ENCODE assay signal across 29 cellular contexts in genomic region chr11:11380340-11380739, GRCh38.
"Had no signal": no experiment of that assay in that cellular context is flagged by ENCODE, and none has a peak within 500 bp of the region (broad histone marks: within the 10 kb centered on the region; RNA-seq: fewer than 3 reads in every experiment).

No MANE protein-coding gene starts in this region.

- H3K4me1 ChIP-seq: stomach, suprapubic skin, testis, thyroid gland, tibial artery, tibial nerve, transverse colon, upper lobe of left lung, upper lobe of right lung, uterus, vagina had no signal

- H3K27ac ChIP-seq: stomach, suprapubic skin, testis, thoracic aorta, thyroid gland, tibial artery, tibial nerve, transverse colon, upper lobe of left lung, upper lobe of right lung, uterus, vagina had no signal

- H3K4me3 ChIP-seq: stomach, suprapubic skin, testis, thoracic aorta, thyroid gland, tibial artery, tibial nerve, transverse colon, upper lobe of left lung, upper lobe of right lung, uterus, vagina had no signal

- H3K4me3 Mint-ChIP-seq: stimulated activated effector memory CD8-positive, alpha-beta T cell treated with anti-CD3 and anti-CD28 coated beads, Interleukin-12 subunit alpha, Interleukin-12 subunit beta, amount 100 ng/mL, for 72 hours; stimulated activated memory B cell treated with anti-CD40 and anti-IgM and Interleukin-4, amounts not matched to agents 10 μg/mL and 1 μg/mL and 100 μg/mL, for 72 hours; stimulated activated naive B cell treated with anti-CD40 and anti-IgM and Interleukin-4, amounts not matched to agents 10 μg/mL and 1 μg/mL and 100 μg/mL, for 72 hours; stimulated activated naive CD8-positive, alpha-beta T cell treated with anti-CD3 and anti-CD28 coated beads, Interleukin-15, amount 100 ng/mL, for 72 hours; stimulated activated naive CD8-positive, alpha-beta T cell treated with anti-CD3 and anti-CD28 coated beads, Interleukin-15, Interleukin-2, amounts not matched to agents 100 ng/mL and 50 ng/mL, for 24 hours; type B pancreatic cell had no signal

- H3K9me3 Mint-ChIP-seq: stimulated activated effector memory CD8-positive, alpha-beta T cell treated with anti-CD3 and anti-CD28 coated beads, Interleukin-12 subunit alpha, Interleukin-12 subunit beta, amount 100 ng/mL, for 72 hours; stimulated activated naive CD8-positive, alpha-beta T cell treated with anti-CD3 and anti-CD28 coated beads, Interleukin-15, amount 100 ng/mL, for 72 hours; stimulated activated naive CD8-positive, alpha-beta T cell treated with anti-CD3 and anti-CD28 coated beads, Interleukin-15, Interleukin-2, amounts not matched to agents 100 ng/mL and 50 ng/mL, for 24 hours had no signal

- ATAC-seq: stimulated activated effector memory CD8-positive, alpha-beta T cell treated with anti-CD3 and anti-CD28 coated beads, Interleukin-12 subunit alpha, Interleukin-12 subunit beta, amount 100 ng/mL, for 72 hours; stimulated activated memory B cell treated with anti-CD40 and anti-IgM and Interleukin-4, amounts not matched to agents 10 μg/mL and 1 μg/mL and 100 μg/mL, for 72 hours; stimulated activated naive B cell treated with anti-CD40 and anti-IgM and Interleukin-4, amounts not matched to agents 10 μg/mL and 1 μg/mL and 100 μg/mL, for 72 hours; stimulated activated naive CD8-positive, alpha-beta T cell treated with anti-CD3 and anti-CD28 coated beads, Interleukin-15, amount 100 ng/mL, for 72 hours; stimulated activated naive CD8-positive, alpha-beta T cell treated with anti-CD3 and anti-CD28 coated beads, Interleukin-15, Interleukin-2, amounts not matched to agents 100 U/mL and 50 U/mL, for 24 hours; upper lobe of right lung had no signal

- H3K27me3 ChIP-seq: stomach, suprapubic skin, testis, thyroid gland, tibial artery, tibial nerve, transverse colon, upper lobe of left lung, upper lobe of right lung, uterus, vagina had no signal

- H3K4me1 Mint-ChIP-seq: stimulated activated effector memory CD8-positive, alpha-beta T cell treated with anti-CD3 and anti-CD28 coated beads, Interleukin-12 subunit alpha, Interleukin-12 subunit beta, amount 100 ng/mL, for 72 hours; stimulated activated memory B cell treated with anti-CD40 and anti-IgM and Interleukin-4, amounts not matched to agents 10 μg/mL and 1 μg/mL and 100 μg/mL, for 72 hours; stimulated activated naive B cell treated with anti-CD40 and anti-IgM and Interleukin-4, amounts not matched to agents 10 μg/mL and 1 μg/mL and 100 μg/mL, for 72 hours; stimulated activated naive CD8-positive, alpha-beta T cell treated with anti-CD3 and anti-CD28 coated beads, Interleukin-15, amount 100 ng/mL, for 72 hours had no signal

- H3K27ac Mint-ChIP-seq: stimulated activated effector memory CD8-positive, alpha-beta T cell treated with anti-CD3 and anti-CD28 coated beads, Interleukin-12 subunit alpha, Interleukin-12 subunit beta, amount 100 ng/mL, for 72 hours; stimulated activated memory B cell treated with anti-CD40 and anti-IgM and Interleukin-4, amounts not matched to agents 10 μg/mL and 1 μg/mL and 100 μg/mL, for 72 hours; stimulated activated naive B cell treated with anti-CD40 and anti-IgM and Interleukin-4, amounts not matched to agents 10 μg/mL and 1 μg/mL and 100 μg/mL, for 72 hours; stimulated activated naive CD8-positive, alpha-beta T cell treated with anti-CD3 and anti-CD28 coated beads, Interleukin-15, amount 100 ng/mL, for 72 hours; stimulated activated naive CD8-positive, alpha-beta T cell treated with anti-CD3 and anti-CD28 coated beads, Interleukin-15, Interleukin-2, amounts not matched to agents 100 ng/mL and 50 ng/mL, for 24 hours; type B pancreatic cell had no signal

- H3K27me3 Mint-ChIP-seq: stimulated activated memory B cell treated with anti-CD40 and anti-IgM and Interleukin-4, amounts not matched to agents 10 μg/mL and 1 μg/mL and 100 μg/mL, for 72 hours; stimulated activated naive CD8-positive, alpha-beta T cell treated with anti-CD3 and anti-CD28 coated beads, Interleukin-15, amount 100 ng/mL, for 72 hours; stimulated activated naive CD8-positive, alpha-beta T cell treated with anti-CD3 and anti-CD28 coated beads, Interleukin-15, Interleukin-2, amounts not matched to agents 100 ng/mL and 50 ng/mL, for 24 hours; type B pancreatic cell had no signal

- H3K36me3 Mint-ChIP-seq: stimulated activated effector memory CD8-positive, alpha-beta T cell treated with anti-CD3 and anti-CD28 coated beads, Interleukin-12 subunit alpha, Interleukin-12 subunit beta, amount 100 ng/mL, for 72 hours; stimulated activated memory B cell treated with anti-CD40 and anti-IgM and Interleukin-4, amounts not matched to agents 10 μg/mL and 1 μg/mL and 100 μg/mL, for 72 hours; stimulated activated naive B cell treated with anti-CD40 and anti-IgM and Interleukin-4, amounts not matched to agents 10 μg/mL and 1 μg/mL and 100 μg/mL, for 72 hours had no signal

- H3K9me3 ChIP-seq: stomach, suprapubic skin, testis, thoracic aorta, thyroid gland, tibial artery, tibial nerve, transverse colon, upper lobe of left lung, upper lobe of right lung, uterus, vagina had no signal

- H3K36me3 ChIP-seq: stomach, thoracic aorta, transverse colon, upper lobe of right lung, uterus, vagina had no signal

- FAIRE-seq: urothelium cell line had no signal

- DNase-seq: stimulated activated CD4-positive, alpha-beta T cell treated with anti-CD3 and anti-CD28 coated beads, Interleukin-2, amount 100 ng/mL, for 48 hours; stimulated activated CD4-positive, alpha-beta T cell treated with anti-CD3 and anti-CD28 coated beads, Interleukin-4, amount 100 ng/mL, for 1 hour; stimulated activated CD4-positive, alpha-beta T cell treated with anti-CD3 and anti-CD28 coated beads, Interleukin-4, amount 100 ng/mL, for 24 hours; stimulated activated CD4-positive, alpha-beta T cell treated with anti-CD3 and anti-CD28 coated beads, Interleukin-4, amount 100 ng/mL, for 4 hours; stimulated activated CD8-positive, alpha-beta memory T cell treated with anti-CD3 and anti-CD28 coated beads, Interleukin-4, amount 100 ng/mL, for 48 hours; stimulated activated naive B cell treated with anti-CD40 and anti-IgM and Interleukin-4, amounts not matched to agents 10 μg/mL and 1 μg/mL and 100 μg/mL, for 72 hours; stimulated activated naive CD4-positive, alpha-beta T cell; stimulated activated naive CD4-positive, alpha-beta T cell treated with Interleukin-2 at 50 U/mL for 16 hours; stimulated activated naive CD8-positive, alpha-beta T cell treated with anti-CD3 and anti-CD28 coated beads, Interleukin-15, amount 100 ng/mL, for 72 hours; stimulated activated naive CD8-positive, alpha-beta T cell treated with anti-CD3 and anti-CD28 coated beads, Interleukin-15, Interleukin-2, amounts not matched to agents 100 U/mL and 50 U/mL, for 24 hours; stomach; substantia nigra; testis; thyroid gland; tibial artery; transverse colon; trophoblast cell; upper lobe of left lung; upper lobe of right lung; uterus had no signal
